28 cellular contexts compared by ENCODE assay signal in genomic region chr3:182484184-182484583, GRCh38.
"Had no signal": no experiment of that assay in that cellular context is flagged by ENCODE, and none has a peak within 500 bp of the region (broad histone marks: within the 10 kb centered on the region; RNA-seq: fewer than 3 reads in every experiment).

No MANE protein-coding gene starts in this region.

- H3K36me3 ChIP-seq: gastroesophageal sphincter, stomach, thyroid gland, upper lobe of right lung, WERI-Rb-1 had no signal

- H3K9me3 Mint-ChIP-seq: activated CD4-positive, alpha-beta memory T cell treated with anti-CD3 and anti-CD28 coated beads for 36 hours; activated T-helper 1 cell treated with anti-CD3 and anti-CD28 coated beads, Interleukin-12 subunit alpha, Interleukin-12 subunit beta, Interleukin-2, Interleukin-4 antibody, amounts not matched to agents 30 ng/mL and 10 ng/mL and 1 ng/mL, durations not matched to agents 14 hours and 24 hours and 36 hours had no signal

- H3K4me3 ChIP-seq: gastroesophageal sphincter, stomach, thyroid gland, upper lobe of right lung had no signal

- H3K27ac ChIP-seq: gastroesophageal sphincter, stomach, thyroid gland, upper lobe of right lung, WERI-Rb-1 had no signal

- H3K36me3 Mint-ChIP-seq: activated CD4-positive, alpha-beta memory T cell treated with anti-CD3 and anti-CD28 coated beads for 36 hours; stimulated activated naive B cell treated with anti-CD40 and anti-IgM and Interleukin-4, amounts not matched to agents 10 μg/mL and 1 μg/mL and 100 μg/mL, for 72 hours had no signal

- H3K4me1 ChIP-seq: upper lobe of right lung had no signal

- H3K27ac Mint-ChIP-seq: activated CD4-positive, alpha-beta memory T cell treated with anti-CD3 and anti-CD28 coated beads for 36 hours; activated T-helper 1 cell treated with anti-CD3 and anti-CD28 coated beads, Interleukin-12 subunit alpha, Interleukin-12 subunit beta, Interleukin-2, Interleukin-4 antibody, amounts not matched to agents 30 ng/mL and 10 ng/mL and 1 ng/mL, durations not matched to agents 14 hours and 24 hours and 36 hours; effector memory CD8-positive, alpha-beta T cell; nephron progenitor cell; stimulated activated naive B cell treated with anti-CD40 and anti-IgM and Interleukin-4, amounts not matched to agents 10 μg/mL and 1 μg/mL and 100 μg/mL, for 72 hours had no signal

- H3K4me1 Mint-ChIP-seq: stimulated activated naive B cell treated with anti-CD40 and anti-IgM and Interleukin-4, amounts not matched to agents 10 μg/mL and 1 μg/mL and 100 μg/mL, for 72 hours had no signal

- H3K4me3 Mint-ChIP-seq: activated CD4-positive, alpha-beta memory T cell treated with anti-CD3 and anti-CD28 coated beads for 36 hours; activated T-helper 1 cell treated with anti-CD3 and anti-CD28 coated beads, Interleukin-12 subunit alpha, Interleukin-12 subunit beta, Interleukin-2, Interleukin-4 antibody, amounts not matched to agents 30 ng/mL and 10 ng/mL and 1 ng/mL, durations not matched to agents 14 hours and 24 hours and 36 hours; effector memory CD8-positive, alpha-beta T cell; nephron progenitor cell; stimulated activated naive B cell treated with anti-CD40 and anti-IgM and Interleukin-4, amounts not matched to agents 10 μg/mL and 1 μg/mL and 100 μg/mL, for 72 hours had no signal

- H3K9me3 ChIP-seq: gastroesophageal sphincter, stomach, thyroid gland, upper lobe of right lung had no signal

- H3K27me3 Mint-ChIP-seq: effector memory CD8-positive, alpha-beta T cell; stimulated activated naive B cell treated with anti-CD40 and anti-IgM and Interleukin-4, amounts not matched to agents 10 μg/mL and 1 μg/mL and 100 μg/mL, for 72 hours had no signal

- DNase-seq: activated CD4-positive, alpha-beta memory T cell treated with anti-CD3 and anti-CD28 coated beads for 36 hours; activated CD4-positive, alpha-beta T cell treated with anti-CD3 and anti-CD28 coated beads for 48 hours; activated CD8-positive, alpha-beta memory T cell treated with anti-CD3 and anti-CD28 coated beads, Interleukin-2, amount 50 U/mL, for 4 hours; activated gamma-delta T cell treated with Interleukin-2 at 50 U/mL for 16 hours; activated naive CD4-positive, alpha-beta T cell treated with anti-CD3 and anti-CD28 coated beads, Interleukin-2, amount 50 U/mL, for 16 hours; activated T-cell treated with anti-CD3 and anti-CD28 coated beads, Interleukin-2, amount 50 U/mL, for 1 hour; amniotic stem cell; caudate nucleus; cortex of kidney; effector memory CD8-positive, alpha-beta T cell; head of caudate nucleus; hippocampal formation; left cardiac atrium; mammary epithelial cell; nucleus accumbens; posterior cingulate gyrus; right cardiac atrium; stimulated activated CD4-positive, alpha-beta T cell treated with anti-CD3 and anti-CD28 coated beads, Interleukin-15, amount 100 ng/mL, for 24 hours; stimulated activated CD4-positive, alpha-beta T cell treated with anti-CD3 and anti-CD28 coated beads, Interleukin-2, amount 100 ng/mL, for 24 hours; stimulated activated naive B cell treated with anti-CD40 and anti-IgM and Interleukin-4, amounts not matched to agents 10 μg/mL and 1 μg/mL and 100 μg/mL, for 72 hours; stomach; T1000; thyroid gland; upper lobe of right lung; WERI-Rb-1 had no signal

- H3K27me3 ChIP-seq: gastroesophageal sphincter, stomach, thyroid gland, upper lobe of right lung had no signal
